ENCODE assay signal across 1 cellular context in the genomic region with DNA sequence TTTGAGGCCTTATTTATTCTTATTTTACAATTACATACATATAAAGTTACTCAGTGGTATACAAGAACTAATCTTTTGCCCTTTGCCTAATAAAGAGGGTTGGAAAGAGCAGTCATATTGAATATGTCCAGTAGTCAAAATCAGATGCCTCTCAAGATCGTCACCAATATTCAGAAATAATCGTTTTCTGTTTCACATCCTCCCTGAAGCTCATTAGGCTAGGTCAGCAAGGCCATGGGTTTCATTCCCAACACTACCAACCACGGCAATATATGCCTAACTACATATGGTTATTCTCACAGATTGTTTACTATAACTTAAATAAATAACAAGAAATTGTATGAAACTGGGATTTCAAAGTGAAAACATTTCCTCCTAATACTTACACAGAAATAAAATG.
TF ChIP-seq lines count a peak whose summit lies in the region.

No MANE protein-coding gene starts in this region.

TF ChIP-seq in GM12878, 131 proteins besides CTCF, POLR2A, EP300 and RAD21:
- TF ChIP-seq JUND (IDR thresholded peaks at IDR 0.05; ENCODE audit: low read depth, low read length) (no peak), TCF12 (IDR thresholded peaks at IDR 0.05; ENCODE audit: low read depth, low read length) (no peak), BCL11A (IDR thresholded peaks at IDR 0.05; ENCODE audit: low read depth, low read length) (peak; percentile 33; the same call in 1 of the 2 replicates), BRCA1 (IDR thresholded peaks at IDR 0.05; ENCODE audit: low read depth, low read length) (no peak), SPI1 (IDR thresholded peaks at IDR 0.05; ENCODE audit: borderline replicate concordance, insufficient read depth, low read depth, low read length) (peak; percentile 33; the same call in 1 of the 2 replicates)
- TF ChIP-seq, protein P1, sequence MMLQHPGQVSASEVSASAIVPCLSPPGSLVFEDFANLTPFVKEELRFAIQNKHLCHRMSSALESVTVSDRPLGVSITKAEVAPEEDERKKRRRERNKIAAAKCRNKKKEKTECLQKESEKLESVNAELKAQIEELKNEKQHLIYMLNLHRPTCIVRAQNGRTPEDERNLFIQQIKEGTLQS (IDR thresholded peaks at IDR 0.05; ENCODE audit: borderline replicate concordance, extremely low read depth, low read depth, low read length) = no peak
